ENCODE assay signal across 34 cellular contexts in the genomic region with DNA sequence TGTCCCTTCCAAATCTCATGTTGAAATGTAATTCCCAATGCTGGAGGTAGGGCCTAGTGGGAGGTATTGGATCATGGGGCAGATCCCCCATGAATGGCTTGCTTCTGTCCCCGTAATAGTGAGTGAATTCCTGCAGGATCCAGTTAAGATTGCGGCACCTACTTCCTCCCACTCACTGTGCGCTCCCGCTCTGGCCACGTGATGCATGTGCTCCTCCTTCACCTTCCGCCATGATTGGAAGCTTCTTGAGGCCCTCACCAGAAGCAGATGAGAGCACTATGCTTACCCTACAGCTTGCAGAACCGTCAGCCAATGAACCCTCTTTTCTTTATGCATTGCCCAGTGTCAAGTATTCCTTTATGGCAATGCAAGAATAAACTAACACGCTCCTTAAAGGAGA. TPM values are rescaled to one million over a fixed set of nuclear protein-coding genes. Genes with fewer than 3 reads are reported as not detected.
DNase-seq lines count a peak whose midpoint lies in the region; ATAC-seq, FAIRE-seq and TF ChIP-seq lines count a peak whose summit lies in the region.
"Had no signal": no experiment of that assay in that cellular context is flagged by ENCODE, and none has a peak within 500 bp of the region (broad histone marks: within the 10 kb centered on the region; RNA-seq: fewer than 3 reads in every experiment).

No MANE protein-coding gene starts in this region.

- WGBS in K562 (ENCODE audit: insufficient coverage, low coverage, missing lambda C conversion rate), result 16% methylated on average over 8 of the region's 8 CpGs
- 90% methylated on average over 8 of the region's 8 CpGs; no CpG with 5 or more reads in 1 of the 2 experiments for WGBS in H1 (ENCODE audit: extremely low coverage in 1 of 2, insufficient coverage in 1 of 2, insufficient read length in 1 of 2, insufficient replicate concordance in 2 of 2, low coverage in 1 of 2, low lambda C conversion rate in 2 of 2, missing lambda C conversion rate in 1 of 2), 2 experiments
- 57 to 75% methylated on average over 8 of the region's 8 CpGs for WGBS in testis, 2 donors

- H3K79me1 ChIP-seq in H1 (ENCODE audit: low read depth, low read length), result no peaks in the 10 kb centered on the region

- POLR2A ChIA-PET in K562 (lab: Yijun Ruan, JAX), result interaction anchor here (0.6 to 1.4 kb wide), 3 partner anchors 9 to 13 kb away, joined by 3 to 6 read pairs (median 3); no protein-coding TSS in a partner anchor
- POLR2A ChIA-PET in H1 (lab: Charles Lee; ENCODE audit: partially characterized antibody), result no interaction called here
- POLR2A ChIA-PET in activated CD4-positive, alpha-beta memory T cell treated with anti-CD3 and anti-CD28 coated beads for 36 hours (lab: Charles Lee), result no interaction called here
- POLR2A ChIA-PET in naive thymus-derived CD4-positive, alpha-beta T cell (lab: Charles Lee), result no interaction called here

- no peaks in the 10 kb centered on the region for H3K9me1 ChIP-seq in K562 (ENCODE audit: control insufficient read depth, insufficient read depth, low read length)

- H3K23me2 ChIP-seq in H1 (ENCODE audit: low read depth, low read length), result no peaks in the 10 kb centered on the region

- H2BK20ac ChIP-seq in H1 (ENCODE audit: low read length), result no peak overlapping the region

- no peak overlapping the region for H2AK5ac ChIP-seq in H1 (ENCODE audit: low read depth, low read length)

- no peak overlapping the region for H3K4me3 Mint-ChIP-seq in activated CD4-positive, alpha-beta memory T cell treated with anti-CD3 and anti-CD28 coated beads for 36 hours
- H3K4me3 Mint-ChIP-seq in naive thymus-derived CD4-positive, alpha-beta T cell, result no peak overlapping the region
- H3K4me3 Mint-ChIP-seq: B cell; CD14-positive monocyte; CD4-positive, alpha-beta memory T cell; CD4-positive, alpha-beta T cell; CD4-positive, CD25-positive, alpha-beta regulatory T cell; CD8-positive, alpha-beta memory T cell; CD8-positive, alpha-beta T cell had no signal

- H3K36me3 ChIP-seq in K562 (ENCODE audit: control insufficient read depth, insufficient read depth, low read length), result no peaks in the 10 kb centered on the region
- H3K36me3 ChIP-seq in H1 (ENCODE audit: control insufficient read depth in 2 of 4, insufficient read depth in 4 of 4, low read length in 3 of 4), result no peaks in the 10 kb centered on the region
- no peaks in the 10 kb centered on the region for H3K36me3 ChIP-seq in testis (ENCODE audit: low read depth, missing control alignments)
- no peaks in the 10 kb centered on the region for H3K36me3 ChIP-seq in naive thymus-derived CD4-positive, alpha-beta T cell (ENCODE audit: control insufficient read depth in 2 of 3, insufficient read depth in 3 of 3, low read length in 3 of 3)
- H3K36me3 ChIP-seq: BE2C; BLaER1; BLaER1 treated with 17β-estradiol and CSF1 and Interleukin-3, amounts not matched to agents 10 nM and 100 nM had no signal

- no peak overlapping the region for H4K91ac ChIP-seq in H1 (replicated peaks; ENCODE audit: insufficient read length, low read length)

- TF ChIP-seq CTCF in K562 (IDR thresholded peaks at IDR 0.05 in 2 of 3, conservative IDR thresholded peaks at IDR 0.05 in 1 of 3; ENCODE audit: insufficient read depth in 2 of 3, low read depth in 1 of 3, low read length in 3 of 3), result no peak
- no peak for TF ChIP-seq CTCF in H1 (IDR thresholded peaks at IDR 0.05; ENCODE audit: control extremely low read depth in 1 of 3, insufficient read depth in 1 of 3, low read depth in 1 of 3, low read length in 3 of 3)
- no peak for TF ChIP-seq CTCF in testis (IDR thresholded peaks at IDR 0.05)

- TF ChIP-seq RAD21 in K562 (CRISPR knock-in tag; conservative IDR thresholded peaks at IDR 0.05 in 1 of 2, IDR thresholded peaks at IDR 0.05 in 1 of 2), result no peak
- TF ChIP-seq RAD21 in H1 (IDR thresholded peaks at IDR 0.05 in 1 of 2, conservative IDR thresholded peaks at IDR 0.05 in 1 of 2; ENCODE audit: low read depth in 2 of 2, low read length in 2 of 2), result no peak

- H3K56ac ChIP-seq in H1 (replicated peaks; ENCODE audit: insufficient read length, low read depth, low read length), result no peak overlapping the region

- no peak overlapping the region for H3K4me2 ChIP-seq in K562 (ENCODE audit: insufficient read depth, low read length)
- H3K4me2 ChIP-seq in H1 (ENCODE audit: insufficient read depth in 1 of 2, low read depth in 2 of 2, low read length in 2 of 2), result no peak overlapping the region
- H3K4me2 ChIP-seq: A549; BLaER1; BLaER1 treated with 17β-estradiol and CSF1 and Interleukin-3, amounts not matched to agents 10 nM and 100 nM had no signal

- peak; percentile 68 for ATAC-seq in K562
- ATAC-seq in naive thymus-derived CD4-positive, alpha-beta T cell, result no peak
- ATAC-seq: A549; CD8-positive, alpha-beta T cell had no signal

- no peak overlapping the region for H3K18ac ChIP-seq in H1 (ENCODE audit: extremely low read depth, low read length)

- BruUV-seq in K562 (replicated peaks; lab: Mats Ljungman, UMichigan), result no TSS peak

- H2AFZ ChIP-seq in K562 (ENCODE audit: low read depth, low read length) (peak overlapping the region; percentile 51; the same call in 1 of the 2 replicates), H1 (ENCODE audit: low read length) (no peak overlapping the region)

- H3K4me3 ChIP-seq in K562, result no peak overlapping the region
- no peak overlapping the region for H3K4me3 ChIP-seq in H1 (ENCODE audit: extremely low read depth in 1 of 4, insufficient read depth in 2 of 4, low read depth in 3 of 4, low read length in 4 of 4)
- H3K4me3 ChIP-seq in testis, result no peak overlapping the region
- no peak overlapping the region for H3K4me3 ChIP-seq in naive thymus-derived CD4-positive, alpha-beta T cell (ENCODE audit: low read length)
- H3K4me3 ChIP-seq: A549; BLaER1; BLaER1 treated with 17β-estradiol and CSF1 and Interleukin-3, amounts not matched to agents 10 nM and 100 nM had no signal

- H2BK12ac ChIP-seq in H1 (ENCODE audit: low read depth, low read length), result no peak overlapping the region

- H3K14ac ChIP-seq in H1 (ENCODE audit: insufficient read length), result no peak overlapping the region

- H3K4me1 ChIP-seq in K562 (replicated peaks in 1 of 2; ENCODE audit: control insufficient read depth in 2 of 2, insufficient read depth in 2 of 2, low read length in 2 of 2) (no peaks in the 10 kb centered on the region), H1 (replicated peaks in 1 of 4; ENCODE audit: control insufficient read depth in 3 of 4, insufficient read depth in 4 of 4, low read length in 3 of 4) (peaks cover 0 to 3% (median 2%) of the 10 kb centered on the region in 4 experiments; a peak in 1 of 7 replicates), testis (no peaks in the 10 kb centered on the region)
- no peaks in the 10 kb centered on the region for H3K4me1 ChIP-seq in naive thymus-derived CD4-positive, alpha-beta T cell (ENCODE audit: control insufficient read depth in 2 of 2, insufficient read depth in 2 of 2, low read length in 2 of 2)
- H3K4me1 ChIP-seq: A549; BE2C; BLaER1; BLaER1 treated with 17β-estradiol and CSF1 and Interleukin-3, amounts not matched to agents 10 nM and 100 nM; Caco-2 had no signal

- H3K9me3 ChIP-seq in K562 (replicated peaks; ENCODE audit: control insufficient read depth, insufficient read depth, low read depth, low read length) (no peaks in the 10 kb centered on the region), H1 (ENCODE audit: insufficient read depth in 2 of 2, low read depth in 1 of 2, low read length in 1 of 2) (no peaks in the 10 kb centered on the region), testis (no peaks in the 10 kb centered on the region)
- H3K9me3 ChIP-seq in naive thymus-derived CD4-positive, alpha-beta T cell (ENCODE audit: control insufficient read depth in 2 of 3, low read length in 3 of 3), result no peaks in the 10 kb centered on the region
- H3K9me3 ChIP-seq: A549; BE2C; BLaER1; BLaER1 treated with 17β-estradiol and CSF1 and Interleukin-3, amounts not matched to agents 10 nM and 100 nM; Caco-2 had no signal

- TF ChIP-seq EP300 in K562 (IDR thresholded peaks at IDR 0.05; ENCODE audit: low read length), result no peak
- TF ChIP-seq EP300 in H1 (IDR thresholded peaks at IDR 0.05; ENCODE audit: borderline replicate concordance in 1 of 2, low read depth in 2 of 2, low read length in 2 of 2), result no peak

- peaks cover 4 to 11% of the 10 kb centered on the region in 2 experiments; a peak in 4 of 5 replicates for H3K27me3 ChIP-seq in K562 (ENCODE audit: control insufficient read depth in 2 of 2, insufficient read depth in 2 of 2, low read length in 2 of 2)
- H3K27me3 ChIP-seq in H1 (replicated peaks in 1 of 4; ENCODE audit: control insufficient read depth in 3 of 4, extremely low read depth in 1 of 4, insufficient read depth in 3 of 4, low read length in 3 of 4), result no peaks in the 10 kb centered on the region
- no peaks in the 10 kb centered on the region for H3K27me3 ChIP-seq in testis
- no peaks in the 10 kb centered on the region for H3K27me3 ChIP-seq in naive thymus-derived CD4-positive, alpha-beta T cell (ENCODE audit: control insufficient read depth in 2 of 2, insufficient read depth in 2 of 2, low read length in 2 of 2)
- H3K27me3 ChIP-seq: BLaER1; BLaER1 treated with 17β-estradiol and CSF1 and Interleukin-3, amounts not matched to agents 10 nM and 100 nM had no signal

- H3K9ac ChIP-seq in K562 (ENCODE audit: insufficient read depth in 1 of 2, low read depth in 2 of 2, low read length in 2 of 2) (no peak overlapping the region), H1 (replicated peaks in 1 of 4; ENCODE audit: extremely low read depth in 1 of 4, low read depth in 3 of 4, low read length in 3 of 4) (no peak overlapping the region)
- H3K9ac ChIP-seq: BLaER1; BLaER1 treated with 17β-estradiol and CSF1 and Interleukin-3, amounts not matched to agents 10 nM and 100 nM had no signal

- no peaks in the 10 kb centered on the region for H3K9me3 Mint-ChIP-seq in activated CD4-positive, alpha-beta memory T cell treated with anti-CD3 and anti-CD28 coated beads for 36 hours
- no peaks in the 10 kb centered on the region for H3K9me3 Mint-ChIP-seq in naive thymus-derived CD4-positive, alpha-beta T cell
- H3K9me3 Mint-ChIP-seq: CD14-positive monocyte; CD4-positive, alpha-beta T cell; CD8-positive, alpha-beta T cell had no signal

- TF ChIP-seq POLR2A in K562 (conservative IDR thresholded peaks at IDR 0.05) (no peak), H1 (IDR thresholded peaks at IDR 0.05; ENCODE audit: control extremely low read depth in 1 of 2, low read depth in 2 of 2, low read length in 2 of 2) (no peak), testis (IDR thresholded peaks at IDR 0.05) (no peak)

- H3K4me1 Mint-ChIP-seq in activated CD4-positive, alpha-beta memory T cell treated with anti-CD3 and anti-CD28 coated beads for 36 hours (ENCODE audit: low read depth), result no peaks in the 10 kb centered on the region
- H3K4me1 Mint-ChIP-seq in naive thymus-derived CD4-positive, alpha-beta T cell, result peaks cover 0 to 2% (median 0%) of the 10 kb centered on the region in 7 donors
- H3K4me1 Mint-ChIP-seq: B cell; CD4-positive, alpha-beta memory T cell; CD4-positive, CD25-positive, alpha-beta regulatory T cell; CD8-positive, alpha-beta memory T cell had no signal

- H3K79me2 ChIP-seq in K562 (ENCODE audit: control insufficient read depth, insufficient read depth, low read length) (no peaks in the 10 kb centered on the region), H1 (ENCODE audit: control insufficient read depth in 1 of 2, insufficient read depth in 2 of 2, low read length in 2 of 2) (no peaks in the 10 kb centered on the region)

- no peak overlapping the region for H3K27ac Mint-ChIP-seq in activated CD4-positive, alpha-beta memory T cell treated with anti-CD3 and anti-CD28 coated beads for 36 hours
- H3K27ac Mint-ChIP-seq in naive thymus-derived CD4-positive, alpha-beta T cell, result no peak overlapping the region
- H3K27ac Mint-ChIP-seq: B cell; CD14-positive monocyte; CD4-positive, alpha-beta memory T cell; CD4-positive, alpha-beta T cell; CD8-positive, alpha-beta memory T cell; CD8-positive, alpha-beta T cell had no signal

- peaks cover 3% of the 10 kb centered on the region for H3K27me3 Mint-ChIP-seq in activated CD4-positive, alpha-beta memory T cell treated with anti-CD3 and anti-CD28 coated beads for 36 hours
- H3K27me3 Mint-ChIP-seq in naive thymus-derived CD4-positive, alpha-beta T cell, result peaks cover 0 to 26% (median 5%) of the 10 kb centered on the region in 5 donors
- H3K27me3 Mint-ChIP-seq: B cell; CD4-positive, alpha-beta T cell had no signal

- no peak for DNase-seq in K562 (ENCODE audit: extremely low read depth in 1 of 4, low spot score in 3 of 4)
- no peak for DNase-seq in H1 (ENCODE audit: low read depth in 1 of 2, low spot score in 2 of 2)
- DNase-seq in testis, result peak; percentile 32
- no peak for DNase-seq in NCI-H2227 (lab: John Stamatoyannopoulos, UW; ENCODE audit: unreplicated experiment)
- DNase-seq in activated CD4-positive, alpha-beta memory T cell treated with anti-CD3 and anti-CD28 coated beads for 36 hours, result no peak
- DNase-seq in naive thymus-derived CD4-positive, alpha-beta T cell, result no peak
- DNase-seq: 8988T; ACHN; AML-193; BE2C; C1 segment of cervical spinal cord; Caco-2; Calu3; CD4-positive, alpha-beta memory T cell; CD4-positive, alpha-beta T cell; CD4-positive, CD25-positive, alpha-beta regulatory T cell; CD8-positive, alpha-beta memory T cell; CD8-positive, alpha-beta T cell; COR-L47; DMS 273 treated with DMSO at 0.1 percent for 48 hours; DMS153; DMS53; DMS79; DMS79 treated with DMSO at 0.1 percent for 48 hours; DND-41; EL had no signal

- no peak overlapping the region for H3K23ac ChIP-seq in H1 (ENCODE audit: insufficient read length)

- intact Hi-C loops in K562 (cut with micrococcal nuclease) (no loop called here), testis (cut with DNase I; ENCODE audit: low total_unique reads) (no loop called here)
- intact Hi-C loops in activated CD4-positive, alpha-beta memory T cell treated with anti-CD3 and anti-CD28 coated beads for 36 hours (cut with micrococcal nuclease), result no loop called here
- intact Hi-C loops in naive thymus-derived CD4-positive, alpha-beta T cell (cut with micrococcal nuclease), result no loop called here

- H2BK15ac ChIP-seq in H1 (ENCODE audit: low read length), result no peak overlapping the region

- H3K27ac ChIP-seq in K562 (ENCODE audit: extremely low read depth, low read depth, low read length), result no peak overlapping the region
- H3K27ac ChIP-seq in H1 (ENCODE audit: low read depth, low read length), result no peak overlapping the region
- no peak overlapping the region for H3K27ac ChIP-seq in testis
- no peak overlapping the region for H3K27ac ChIP-seq in naive thymus-derived CD4-positive, alpha-beta T cell (ENCODE audit: low read depth, low read length)
- H3K27ac ChIP-seq: 22Rv1; A549; BLaER1; BLaER1 treated with 17β-estradiol and CSF1 and Interleukin-3, amounts not matched to agents 10 nM and 100 nM; C4-2B had no signal

- no peak overlapping the region for H3K4ac ChIP-seq in H1 (replicated peaks; ENCODE audit: insufficient read length, low read depth, low read length)

- H4K20me1 ChIP-seq in K562 (replicated peaks; ENCODE audit: control insufficient read depth, insufficient read depth, low read length), result no peaks in the 10 kb centered on the region
- H4K20me1 ChIP-seq in H1 (replicated peaks in 1 of 2; ENCODE audit: control insufficient read depth in 1 of 2, insufficient read depth in 2 of 2, low read length in 2 of 2), result no peaks in the 10 kb centered on the region
- H4K20me1 ChIP-seq: BLaER1; BLaER1 treated with 17β-estradiol and CSF1 and Interleukin-3, amounts not matched to agents 10 nM and 100 nM had no signal

- H3K36me3 Mint-ChIP-seq in activated CD4-positive, alpha-beta memory T cell treated with anti-CD3 and anti-CD28 coated beads for 36 hours, result no peaks in the 10 kb centered on the region
- no peaks in the 10 kb centered on the region for H3K36me3 Mint-ChIP-seq in naive thymus-derived CD4-positive, alpha-beta T cell
- H3K36me3 Mint-ChIP-seq: CD14-positive monocyte; CD4-positive, alpha-beta memory T cell; CD4-positive, CD25-positive, alpha-beta regulatory T cell; CD8-positive, alpha-beta memory T cell; CD8-positive, alpha-beta T cell had no signal

- no peak overlapping the region for H2BK120ac ChIP-seq in H1 (replicated peaks; ENCODE audit: low read depth, low read length)

- CTCF ChIA-PET in K562 (lab: Yijun Ruan, JAX; ENCODE audit: low intra/inter-chr PET ratio), result no interaction called here
- CTCF ChIA-PET in H1 (lab: Charles Lee; ENCODE audit: partially characterized antibody), result interaction anchor here (1.1 to 14.9 kb wide), 5 partner anchors 10 to 83 kb away, joined by 3 to 168 read pairs (median 4); no protein-coding TSS in a partner anchor
- CTCF ChIA-PET in activated CD4-positive, alpha-beta memory T cell treated with anti-CD3 and anti-CD28 coated beads for 36 hours (lab: Charles Lee), result interaction anchor here (1.1 to 1.5 kb wide), 3 partner anchors 9 to 11 kb away, joined by 4 to 7 read pairs (median 5); no protein-coding TSS in a partner anchor
- CTCF ChIA-PET in naive thymus-derived CD4-positive, alpha-beta T cell (lab: Charles Lee), result no interaction called here

- no peak overlapping the region for H4K8ac ChIP-seq in H1 (ENCODE audit: extremely low read depth, insufficient read depth, low read length)

- in situ Hi-C loops in K562 (cut with MboI), result no loop called here

- no peak overlapping the region for H4K5ac ChIP-seq in H1 (ENCODE audit: insufficient read length, low read depth, low read length)

- no peak overlapping the region for H2BK5ac ChIP-seq in H1 (ENCODE audit: low read depth, low read length)

- FAIRE-seq in K562 (lab: Jason Lieb, UNC) (no peak), H1 (lab: Jason Lieb, UNC) (no peak)
- FAIRE-seq: A204.1, A549 had no signal

RNA-seq across cellular contexts. Expression of a gene that starts 14.9 kb away (rescaled TPM):
- 61.7 and 148 TPM in 2 replicates for total RNA-seq in K562 (2011; cell fraction: chromatin; rRNA removed; ENCODE audit: low replicate concordance)
- 21.7 and 33.6 TPM in 2 replicates for total RNA-seq in K562 (2011; cell fraction: nucleolus; rRNA removed)
- 48.9 and 50.8 TPM in 2 replicates for total RNA-seq in K562 (2011; cell fraction: nucleoplasm; rRNA removed)
- total RNA-seq in K562 (2014; rRNA removed), result 21.1 and 21.4 TPM in 2 replicates
- 39.5 and 40.1 TPM in 2 replicates for total RNA-seq in K562 (2014; rRNA removed; fragmentation: Illumina TruSeq; extraction: Trizol)
- total RNA-seq in K562 (2015; rRNA removed; fragmentation: Illumina TruSeq; extraction: Trizol), result 30.3 and 33.2 TPM in 2 replicates
- 48.7 and 50.0 TPM in 2 replicates for total RNA-seq in K562 (2021)
- polyA plus RNA-seq in K562 (2011; rRNA removed), result 46.1 and 69.1 TPM in 2 replicates
- polyA plus RNA-seq in K562 (2011; cell fraction: cytosol; rRNA removed), result 21.1 and 29.2 TPM in 2 replicates
- 49.6 and 50.5 TPM in 2 replicates for polyA plus RNA-seq in K562 (2011; cell fraction: nucleus; rRNA removed)
- 25.3 and 31.0 TPM in 2 replicates for polyA plus RNA-seq in K562 (2012)
- polyA plus RNA-seq in K562 (2014; fragmentation: Illumina TruSeq; extraction: Trizol), result 28.1 and 32.2 TPM in 2 replicates
- 10 to 100 TPM; 14.1 to 17.2 TPM for polyA plus RNA-seq in K562 (2014; fragmentation: Nextera tagmentation; extraction: Ambion mirVana)
- 19.1 and 23.2 TPM in 2 replicates for polyA plus RNA-seq in K562 (2014; rRNA removed)
- 224 and 294 TPM in 2 replicates for polyA minus RNA-seq in K562 (2011; rRNA and poly(A)+ RNA removed)
- 23.4 and 60.6 TPM in 2 replicates for polyA minus RNA-seq in K562 (2011; cell fraction: cytosol; rRNA and poly(A)+ RNA removed)
- polyA minus RNA-seq in K562 (2011; cell fraction: nucleus; rRNA and poly(A)+ RNA removed), result 26.7 and 41.5 TPM in 2 replicates
- 52.7 and 55.9 TPM in 2 replicates for total RNA-seq in H1 (2021; fragmentation: NEBNext Ultra II Directional; extraction: Animal tissue kit (Norgen Biotek cat#: 25700))
- polyA plus RNA-seq in H1 (2011; rRNA removed), result 17.9 and 19.7 TPM in 2 replicates
- polyA plus RNA-seq in H1 (2011; cell fraction: cytosol; rRNA removed), result 15.2 TPM
- 37.6 TPM for polyA plus RNA-seq in H1 (2011; cell fraction: nucleus; rRNA removed)
- 18.7 to 38.4 TPM (median 26.4 TPM) in 4 replicates for polyA plus RNA-seq in H1 (2012, experiment 1 of 2)
- 1.1 TPM for polyA plus RNA-seq in H1 (2012, experiment 2 of 2)
- polyA plus RNA-seq in H1 (2013, experiment 1 of 2), result 23.8 TPM
- polyA plus RNA-seq in H1 (2013, experiment 2 of 2), result 21.4 TPM
- 140 and 175 TPM in 2 replicates for polyA minus RNA-seq in H1 (2011; rRNA and poly(A)+ RNA removed)
- 20.8 TPM for polyA minus RNA-seq in H1 (2011; cell fraction: cytosol; rRNA and poly(A)+ RNA removed)
- 52.0 TPM for polyA minus RNA-seq in H1 (2011; cell fraction: nucleus; rRNA and poly(A)+ RNA removed)
- 10 to 100 TPM; 24.6 to 28.7 TPM for total RNA-seq in testis
- polyA plus RNA-seq in testis (ENCODE audit: insufficient read depth, low read depth, low replicate concordance), result 17.9 TPM
- total RNA-seq in activated CD4-positive, alpha-beta memory T cell treated with anti-CD3 and anti-CD28 coated beads for 36 hours, result 10 to 100 TPM; 46.1 to 46.5 TPM
- total RNA-seq in naive thymus-derived CD4-positive, alpha-beta T cell, result 10 to 100 TPM; 36.8 to 53.0 (median 46.4) TPM
- 10 to 100 TPM; 13.9 to 14.7 TPM for polyA plus RNA-seq in naive thymus-derived CD4-positive, alpha-beta T cell

Comparison
In these comparisons a context has a peak if more than half of its experiments do, and no peak if none do; other contexts are left out.
1. CTCF ChIA-PET loops: an anchor here in H1 (1.1 to 14.9 kb wide) and activated CD4-positive, alpha-beta memory T cell treated with anti-CD3 and anti-CD28 coated beads for 36 hours (1.1 to 1.5 kb wide); none called in K562 and naive thymus-derived CD4-positive, alpha-beta T cell.